In the genomic region with DNA sequence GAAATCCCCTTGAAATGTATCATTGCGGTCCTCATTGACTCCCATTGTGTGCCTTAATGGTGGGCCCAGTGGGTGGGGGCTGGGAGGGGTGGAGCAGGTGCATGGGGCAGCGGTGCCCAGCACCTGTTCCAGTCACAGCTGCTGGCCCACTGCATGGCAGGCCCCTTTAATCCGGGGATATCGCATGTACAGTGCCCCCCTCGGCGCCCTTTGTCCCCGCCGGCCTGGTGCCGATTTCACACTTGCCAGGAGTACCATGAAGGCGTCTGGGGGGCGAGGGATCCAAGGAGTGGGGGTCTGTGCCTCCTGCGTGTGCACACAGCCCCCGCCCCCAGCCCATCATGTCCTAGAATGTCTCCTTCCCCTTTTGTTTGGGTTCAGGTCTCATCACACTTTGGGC, we compare ENCODE assay signal across 9 cellular contexts. TPM values are rescaled to one million over a fixed set of nuclear protein-coding genes. Genes with fewer than 3 reads are reported as not detected.
DNase-seq lines count a peak whose midpoint lies in the region; ATAC-seq and TF ChIP-seq lines count a peak whose summit lies in the region.
"Had no signal": no experiment of that assay in that cellular context is flagged by ENCODE, and none has a peak within 500 bp of the region (broad histone marks: within the 10 kb centered on the region; RNA-seq: fewer than 3 reads in every experiment).

No MANE protein-coding gene starts in this region.

- H3K27ac Mint-ChIP-seq in HFFc6 (peak overlapping the region; percentile 86), progenitor cell of endocrine pancreas (no peak overlapping the region)
- H3K27ac Mint-ChIP-seq in activated naive CD8-positive, alpha-beta T cell treated with anti-CD3 and anti-CD28 coated beads, Interleukin-2, amount 50 U/mL, for 24 hours: no peak overlapping the region
- H3K27ac Mint-ChIP-seq: activated naive CD8-positive, alpha-beta T cell treated with anti-CD3 and anti-CD28 coated beads, Interleukin-2, amount 10 ng/mL, durations not matched to agents 7 days and 5 days; stimulated activated naive CD8-positive, alpha-beta T cell treated with anti-CD3 and anti-CD28 coated beads, Interleukin-15, amount 100 ng/mL, for 72 hours had no signal

- TF ChIP-seq CTCF in HFFc6 (IDR thresholded peaks at IDR 0.05) (no peak), astrocyte of the spinal cord (IDR thresholded peaks at IDR 0.05; ENCODE audit: low read depth, low read length) (no peak), right lobe of liver (IDR thresholded peaks at IDR 0.05) (no peak), thoracic aorta (IDR thresholded peaks at IDR 0.05) (no peak), progenitor cell of endocrine pancreas (IDR thresholded peaks at IDR 0.05; ENCODE audit: unreplicated experiment) (no peak)

- H3K36me3 ChIP-seq in right lobe of liver (no peaks in the 10 kb centered on the region), thoracic aorta (no peaks in the 10 kb centered on the region)

- no peak for DNase-seq in HFFc6
- DNase-seq in astrocyte of the spinal cord (ENCODE audit: low read depth, low spot score): no peak
- DNase-seq in right lobe of liver: no peak
- DNase-seq in thoracic aorta (ENCODE audit: low spot score): no peak
- no peak for DNase-seq in activated naive CD8-positive, alpha-beta T cell treated with anti-CD3 and anti-CD28 coated beads, Interleukin-2, amount 50 U/mL, for 24 hours
- no peak for DNase-seq in posterior vena cava (ENCODE audit: low spot score)
- no peak for DNase-seq in progenitor cell of endocrine pancreas (ENCODE audit: low spot score, unreplicated experiment)
- DNase-seq: activated naive CD8-positive, alpha-beta T cell treated with anti-CD3 and anti-CD28 coated beads, Interleukin-2, amount 10 ng/mL, durations not matched to agents 7 days and 5 days; stimulated activated naive CD8-positive, alpha-beta T cell treated with anti-CD3 and anti-CD28 coated beads, Interleukin-15, amount 100 ng/mL, for 72 hours had no signal

- peaks cover 75% of the 10 kb centered on the region for H3K4me1 Mint-ChIP-seq in HFFc6 (ENCODE audit: low read depth)
- peaks cover 31% of the 10 kb centered on the region for H3K4me1 Mint-ChIP-seq in activated naive CD8-positive, alpha-beta T cell treated with anti-CD3 and anti-CD28 coated beads, Interleukin-2, amount 50 U/mL, for 24 hours
- H3K4me1 Mint-ChIP-seq in progenitor cell of endocrine pancreas (ENCODE audit: low read depth): peaks cover 16% of the 10 kb centered on the region

- peak overlapping the region; percentile 93 for H3K4me3 Mint-ChIP-seq in HFFc6
- H3K4me3 Mint-ChIP-seq in activated naive CD8-positive, alpha-beta T cell treated with anti-CD3 and anti-CD28 coated beads, Interleukin-2, amount 50 U/mL, for 24 hours: no peak overlapping the region
- no peak overlapping the region for H3K4me3 Mint-ChIP-seq in progenitor cell of endocrine pancreas (ENCODE audit: low read depth)
- H3K4me3 Mint-ChIP-seq: activated naive CD8-positive, alpha-beta T cell treated with anti-CD3 and anti-CD28 coated beads, Interleukin-2, amount 10 ng/mL, durations not matched to agents 7 days and 5 days; stimulated activated naive CD8-positive, alpha-beta T cell treated with anti-CD3 and anti-CD28 coated beads, Interleukin-15, amount 100 ng/mL, for 72 hours had no signal

- TF ChIP-seq POLR2A in right lobe of liver (IDR thresholded peaks at IDR 0.05): no peak

- no peak overlapping the region for H3K27ac ChIP-seq in right lobe of liver
- H3K27ac ChIP-seq in thoracic aorta: no peak overlapping the region

- intact Hi-C loops in right lobe of liver (cut with DNase I): no loop called here
- intact Hi-C loops in posterior vena cava (cut with DNase I): loop anchor here in 1 of 2 donors (10.0 kb wide), 1 partner anchor 189 kb away; no protein-coding TSS in a partner anchor

- H3K4me3 ChIP-seq in astrocyte of the spinal cord (ENCODE audit: low read depth, low read length) (peak overlapping the region; percentile 97), right lobe of liver (peak overlapping the region; percentile 1 to 47 (median 46)), thoracic aorta (peak overlapping the region; percentile 87)

- ATAC-seq in right lobe of liver: no peak
- no peak for ATAC-seq in thoracic aorta (ENCODE audit: insufficient number of reproducible peaks, low FRiP score, low read depth)
- no peak for ATAC-seq in activated naive CD8-positive, alpha-beta T cell treated with anti-CD3 and anti-CD28 coated beads, Interleukin-2, amount 50 U/mL, for 24 hours
- ATAC-seq: stimulated activated naive CD8-positive, alpha-beta T cell treated with anti-CD3 and anti-CD28 coated beads, Interleukin-15, amount 100 ng/mL, for 72 hours had no signal

- 60% methylated on average over 2 of the region's 13 CpGs for WGBS in right lobe of liver (ENCODE audit: insufficient coverage, low coverage, low lambda C conversion rate, missing lambda C conversion rate)

- H3K9me3 Mint-ChIP-seq in HFFc6: no peaks in the 10 kb centered on the region
- no peaks in the 10 kb centered on the region for H3K9me3 Mint-ChIP-seq in activated naive CD8-positive, alpha-beta T cell treated with anti-CD3 and anti-CD28 coated beads, Interleukin-2, amount 50 U/mL, for 24 hours
- H3K9me3 Mint-ChIP-seq in progenitor cell of endocrine pancreas (ENCODE audit: low read depth): no peaks in the 10 kb centered on the region
- H3K9me3 Mint-ChIP-seq: activated naive CD8-positive, alpha-beta T cell treated with anti-CD3 and anti-CD28 coated beads, Interleukin-2, amount 10 ng/mL, durations not matched to agents 7 days and 5 days; stimulated activated naive CD8-positive, alpha-beta T cell treated with anti-CD3 and anti-CD28 coated beads, Interleukin-15, amount 100 ng/mL, for 72 hours had no signal

- H3K4me1 ChIP-seq in right lobe of liver (peaks cover 0 to 18% (median 3%) of the 10 kb centered on the region in 4 donors), thoracic aorta (ENCODE audit: control insufficient read depth in 1 of 2, low read depth in 2 of 2) (peaks cover 30 to 67% of the 10 kb centered on the region in 2 donors)

- H3K9me3 ChIP-seq in right lobe of liver (no peaks in the 10 kb centered on the region), thoracic aorta (no peaks in the 10 kb centered on the region)

- H3K27me3 ChIP-seq in right lobe of liver (no peaks in the 10 kb centered on the region), thoracic aorta (replicated peaks; ENCODE audit: insufficient read depth) (no peaks in the 10 kb centered on the region)

- peaks cover 14% of the 10 kb centered on the region for H3K27me3 Mint-ChIP-seq in HFFc6 (ENCODE audit: insufficient read depth)
- peaks cover 17% of the 10 kb centered on the region for H3K27me3 Mint-ChIP-seq in activated naive CD8-positive, alpha-beta T cell treated with anti-CD3 and anti-CD28 coated beads, Interleukin-2, amount 50 U/mL, for 24 hours
- H3K27me3 Mint-ChIP-seq in progenitor cell of endocrine pancreas: peaks cover 45% of the 10 kb centered on the region

- H3K36me3 Mint-ChIP-seq in HFFc6 (ENCODE audit: low read depth): peaks cover 18% of the 10 kb centered on the region
- no peaks in the 10 kb centered on the region for H3K36me3 Mint-ChIP-seq in activated naive CD8-positive, alpha-beta T cell treated with anti-CD3 and anti-CD28 coated beads, Interleukin-2, amount 50 U/mL, for 24 hours (ENCODE audit: low read depth)
- no peaks in the 10 kb centered on the region for H3K36me3 Mint-ChIP-seq in progenitor cell of endocrine pancreas (ENCODE audit: insufficient read depth)
- H3K36me3 Mint-ChIP-seq: activated naive CD8-positive, alpha-beta T cell treated with anti-CD3 and anti-CD28 coated beads, Interleukin-2, amount 10 ng/mL, durations not matched to agents 7 days and 5 days had no signal

- in situ Hi-C loops in astrocyte of the spinal cord (cut with HindIII; ENCODE audit: low sequenced_read_pairs): no loop called here

RNA-seq across cellular contexts. Expression of gene SNAI1, which starts 2.8 kb away (rescaled TPM):
- total RNA-seq in HFFc6 (2021; fragmentation: NEBNext Ultra II Directional; extraction: Animal tissue kit (Norgen Biotek cat#: 25700)): 1 to 10 TPM; 4.7 to 6.8 (median 5.2) TPM
- total RNA-seq in right lobe of liver (1 to 10 TPM in 4 of 6 experiments, under 1 TPM in 2; 0.73 to 1.9 (median 1.1) TPM), thoracic aorta (10 to 100 TPM; 13.0 to 19.1 TPM), posterior vena cava (1 to 10 TPM; 8.6 to 8.9 TPM), progenitor cell of endocrine pancreas (1.3 and 1.7 TPM in 2 replicates)

RNA-seq across cellular contexts. Expression of gene RNF114, which starts 49.4 kb away (rescaled TPM):
- total RNA-seq in HFFc6 (2021; fragmentation: NEBNext Ultra II Directional; extraction: Animal tissue kit (Norgen Biotek cat#: 25700)): 10 to 100 TPM; 51.6 to 61.0 (median 56.1) TPM
- total RNA-seq in right lobe of liver (100 to 1,000 TPM in 1 of 6 experiments, 10 to 100 TPM in 5; 38.6 to 113 (median 44.9) TPM), thoracic aorta (100 to 1,000 TPM in 1 of 2 donors, 10 to 100 TPM in 1; 82.4 to 128 TPM), posterior vena cava (10 to 100 TPM; 44.8 to 46.6 TPM), progenitor cell of endocrine pancreas (56.6 and 62.3 TPM in 2 replicates)

Comparison
In these comparisons a context has a peak if more than half of its experiments do, and no peak if none do; other contexts are left out.
1. H3K4me3 ChIP-seq: peak in every context shown above with its lines; median percentile 97 in astrocyte of the spinal cord; 87 in thoracic aorta; 46 in right lobe of liver.